Comparison of ENCODE assay signal across 23 cellular contexts in genomic region chr21:27795418-27795817, GRCh38.
A peak's percentile ranks its signal among the peaks of the same experiment; 100 is the strongest.
DNase-seq lines count a peak whose midpoint lies in the region; ATAC-seq, FAIRE-seq and TF ChIP-seq lines count a peak whose summit lies in the region.
"Had no signal": no experiment of that assay in that cellular context is flagged by ENCODE, and none has a peak within 500 bp of the region (broad histone marks: within the 10 kb centered on the region; RNA-seq: fewer than 3 reads in every experiment).

No MANE protein-coding gene starts in this region.

- no peaks in the 10 kb centered on the region for H3K4me1 ChIP-seq in naive thymus-derived CD4-positive, alpha-beta T cell (ENCODE audit: control insufficient read depth in 2 of 2, insufficient read depth in 2 of 2, low read length in 2 of 2)
- H3K4me1 ChIP-seq in kidney (ENCODE audit: control insufficient read depth in 1 of 2, insufficient read depth in 1 of 2, low read depth in 1 of 2, low read length in 2 of 2), result peaks cover 0 to 6% of the 10 kb centered on the region in 2 donors
- H3K4me1 ChIP-seq: BLaER1 treated with 17β-estradiol and CSF1 and Interleukin-3, amounts not matched to agents 10 nM and 100 nM; Caco-2 had no signal

- TF ChIP-seq CTCF in astrocyte of the cerebellum (IDR thresholded peaks at IDR 0.05; ENCODE audit: low read depth, low read length, missing control alignments) (no peak), mesothelial cell of epicardium (IDR thresholded peaks at IDR 0.05; ENCODE audit: unreplicated experiment) (no peak), retinal pigment epithelial cell (conservative IDR thresholded peaks at IDR 0.05; ENCODE audit: low read depth, low read length) (no peak), kidney (IDR thresholded peaks at IDR 0.05; ENCODE audit: borderline replicate concordance, extremely low read depth, insufficient read depth) (no peak)

- H3K27ac ChIP-seq in naive thymus-derived CD4-positive, alpha-beta T cell (ENCODE audit: low read depth, low read length), result no peak overlapping the region
- no peak overlapping the region for H3K27ac ChIP-seq in kidney (ENCODE audit: low read depth in 2 of 2, low read length in 2 of 2)
- H3K27ac ChIP-seq: 22Rv1; BLaER1 treated with 17β-estradiol and CSF1 and Interleukin-3, amounts not matched to agents 10 nM and 100 nM; SJSA1 had no signal

- H3K9ac ChIP-seq in kidney (ENCODE audit: low read length in 2 of 2), result no peak overlapping the region
- H3K9ac ChIP-seq: BLaER1 treated with 17β-estradiol and CSF1 and Interleukin-3, amounts not matched to agents 10 nM and 100 nM had no signal

- POLR2A ChIA-PET in naive thymus-derived CD4-positive, alpha-beta T cell (lab: Charles Lee), result no interaction called here

- H3K9me3 Mint-ChIP-seq in mesothelial cell of epicardium, result peaks cover 13% of the 10 kb centered on the region
- peaks cover 0 to 6% (median 0%) of the 10 kb centered on the region in 11 donors for H3K9me3 Mint-ChIP-seq in naive thymus-derived CD4-positive, alpha-beta T cell

- peak overlapping the region; percentile 41 for H3K27ac Mint-ChIP-seq in mesothelial cell of epicardium
- no peak overlapping the region for H3K27ac Mint-ChIP-seq in naive thymus-derived CD4-positive, alpha-beta T cell
- H3K27ac Mint-ChIP-seq: CD4-positive, alpha-beta memory T cell had no signal

- no peaks in the 10 kb centered on the region for H3K27me3 Mint-ChIP-seq in mesothelial cell of epicardium (ENCODE audit: low read depth)
- peaks cover 0 to 4% (median 0%) of the 10 kb centered on the region in 5 donors for H3K27me3 Mint-ChIP-seq in naive thymus-derived CD4-positive, alpha-beta T cell

- in situ Hi-C loops in astrocyte of the cerebellum (cut with HindIII; ENCODE audit: low sequenced_read_pairs), result no loop called here

- no peaks in the 10 kb centered on the region for H3K36me3 Mint-ChIP-seq in mesothelial cell of epicardium
- H3K36me3 Mint-ChIP-seq in naive thymus-derived CD4-positive, alpha-beta T cell, result no peaks in the 10 kb centered on the region
- H3K36me3 Mint-ChIP-seq: CD4-positive, alpha-beta memory T cell had no signal

- intact Hi-C loops in naive thymus-derived CD4-positive, alpha-beta T cell (cut with micrococcal nuclease), result no loop called here
- intact Hi-C loops in kidney (cut with DNase I), result no loop called here

- DNase-seq in GM03348 (ENCODE audit: low spot score) (peak; percentile 4), astrocyte of the cerebellum (ENCODE audit: low read depth) (peak; percentile 38), mesothelial cell of epicardium (ENCODE audit: low spot score in 2 of 2, unreplicated experiment in 2 of 2) (no peak), retinal pigment epithelial cell (ENCODE audit: low read depth) (peak; percentile 61), kidney (no peak), SKM-1 treated with dmso at 0.1 percent for 144 hours (lab: John Stamatoyannopoulos, UW; ENCODE audit: unreplicated experiment) (no peak)
- no peak for DNase-seq in naive thymus-derived CD4-positive, alpha-beta T cell
- DNase-seq: Caco-2; CD4-positive, alpha-beta memory T cell; DMS 273 treated with DMSO at 0.1 percent for 48 hours; DMS79 treated with DMSO at 0.1 percent for 48 hours; NCI-H1694 treated with DMSO at 0.1 percent for 48 hours; NCI-H2081 treated with DMSO at 0.1 percent for 48 hours; NCI-H2171 treated with DMSO at 0.1 percent for 48 hours; NCI-H526 had no signal

- H3K4me1 Mint-ChIP-seq in mesothelial cell of epicardium, result peaks cover 22% of the 10 kb centered on the region
- no peaks in the 10 kb centered on the region for H3K4me1 Mint-ChIP-seq in naive thymus-derived CD4-positive, alpha-beta T cell
- H3K4me1 Mint-ChIP-seq: CD4-positive, alpha-beta memory T cell had no signal

- H3K4me3 ChIP-seq in astrocyte of the cerebellum (ENCODE audit: low read depth, low read length), result no peak overlapping the region
- H3K4me3 ChIP-seq in retinal pigment epithelial cell (ENCODE audit: low read length), result no peak overlapping the region
- H3K4me3 ChIP-seq in naive thymus-derived CD4-positive, alpha-beta T cell (ENCODE audit: low read length), result no peak overlapping the region
- no peak overlapping the region for H3K4me3 ChIP-seq in kidney (ENCODE audit: low read length in 2 of 2)
- H3K4me3 ChIP-seq: BLaER1 treated with 17β-estradiol and CSF1 and Interleukin-3, amounts not matched to agents 10 nM and 100 nM; GM12878; SJSA1 had no signal

- no peak for FAIRE-seq in kidney (lab: Jason Lieb, UNC)
- FAIRE-seq: GM12878, H1 had no signal

- no peak overlapping the region for H3K4me3 Mint-ChIP-seq in mesothelial cell of epicardium
- H3K4me3 Mint-ChIP-seq in naive thymus-derived CD4-positive, alpha-beta T cell, result no peak overlapping the region
- H3K4me3 Mint-ChIP-seq: CD4-positive, alpha-beta memory T cell had no signal

- H3K9me3 ChIP-seq in naive thymus-derived CD4-positive, alpha-beta T cell (ENCODE audit: control insufficient read depth in 2 of 3, low read length in 3 of 3), result no peaks in the 10 kb centered on the region
- H3K9me3 ChIP-seq in kidney (ENCODE audit: control insufficient read depth in 1 of 2, low read length in 2 of 2), result no peaks in the 10 kb centered on the region
- H3K9me3 ChIP-seq: BLaER1 treated with 17β-estradiol and CSF1 and Interleukin-3, amounts not matched to agents 10 nM and 100 nM; Caco-2; SJSA1 had no signal

- no peaks in the 10 kb centered on the region for H3K27me3 ChIP-seq in naive thymus-derived CD4-positive, alpha-beta T cell (ENCODE audit: control insufficient read depth in 2 of 2, insufficient read depth in 2 of 2, low read length in 2 of 2)
- H3K27me3 ChIP-seq: BLaER1 treated with 17β-estradiol and CSF1 and Interleukin-3, amounts not matched to agents 10 nM and 100 nM; SJSA1 had no signal

- ATAC-seq in GM18858 (IDR thresholded peaks at IDR 0.05; ENCODE audit: unreplicated experiment), result no peak
- ATAC-seq in naive thymus-derived CD4-positive, alpha-beta T cell, result no peak
- ATAC-seq: GM12878, HCT116, Right ventricle myocardium inferior had no signal

- CTCF ChIA-PET in naive thymus-derived CD4-positive, alpha-beta T cell (lab: Charles Lee), result interaction anchor here (0.6 kb wide), 1 partner anchor 22 kb away, joined by 3 read pairs; no protein-coding TSS in a partner anchor

- no peaks in the 10 kb centered on the region for H3K36me3 ChIP-seq in naive thymus-derived CD4-positive, alpha-beta T cell (ENCODE audit: control insufficient read depth in 2 of 3, insufficient read depth in 3 of 3, low read length in 3 of 3)
- H3K36me3 ChIP-seq in kidney (ENCODE audit: control insufficient read depth in 1 of 2, insufficient read depth in 2 of 2, low read length in 2 of 2), result no peaks in the 10 kb centered on the region
- H3K36me3 ChIP-seq: BLaER1 treated with 17β-estradiol and CSF1 and Interleukin-3, amounts not matched to agents 10 nM and 100 nM; SJSA1 had no signal

Comparison
In these comparisons a context has a peak if more than half of its experiments do, and no peak if none do; other contexts are left out.
1. DNase-seq: peak in GM03348 (single experiment), astrocyte of the cerebellum (single experiment) and retinal pigment epithelial cell (single experiment); none in mesothelial cell of epicardium (0 of 2), naive thymus-derived CD4-positive, alpha-beta T cell (0 of 9), kidney (single experiment) and SKM-1 treated with dmso at 0.1 percent for 144 hours (single experiment).